8 cellular contexts compared by ENCODE assay signal in the genomic region with DNA sequence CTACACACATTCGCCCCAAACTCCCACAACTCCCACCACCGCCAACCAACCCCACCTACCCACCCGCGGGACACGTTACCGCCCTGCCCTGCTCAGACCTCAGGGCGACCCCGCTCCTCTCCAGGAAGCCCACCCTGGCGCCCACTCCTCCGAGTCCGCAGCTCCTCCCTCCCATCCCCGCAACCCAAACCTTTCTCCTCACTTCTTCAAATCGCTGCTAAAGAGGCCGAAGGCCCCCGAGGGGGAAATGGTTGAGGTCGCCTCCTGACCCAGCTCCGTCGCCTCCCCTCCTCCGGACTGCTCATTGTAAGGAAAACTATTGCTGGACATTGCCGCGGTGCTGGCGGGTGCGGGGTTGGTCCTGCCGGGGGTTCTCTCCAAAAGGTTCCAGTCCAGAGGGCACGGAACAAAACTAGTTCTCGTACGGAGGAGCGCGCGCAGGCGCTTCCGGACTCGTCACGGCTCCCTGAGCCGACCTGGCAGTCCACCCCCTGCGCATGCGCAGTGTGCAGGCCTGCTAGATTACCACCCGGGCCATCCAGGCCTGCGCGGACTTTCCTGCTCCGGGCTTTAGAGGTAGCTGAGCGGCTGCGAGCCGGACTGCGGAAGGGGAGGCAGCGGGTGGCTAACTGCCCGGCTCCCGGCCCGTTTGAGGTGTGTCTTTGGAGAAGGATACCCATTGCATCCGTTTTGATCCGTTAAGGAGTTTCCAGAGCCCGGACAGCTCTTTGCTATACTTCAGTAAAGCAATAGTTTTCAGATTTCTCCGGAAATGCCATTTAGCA. TPM values are rescaled to one million over a fixed set of nuclear protein-coding genes. Genes with fewer than 3 reads are reported as not detected.
DNase-seq lines count a peak whose midpoint lies in the region; ATAC-seq and TF ChIP-seq lines count a peak whose summit lies in the region.

A gene with protein sequence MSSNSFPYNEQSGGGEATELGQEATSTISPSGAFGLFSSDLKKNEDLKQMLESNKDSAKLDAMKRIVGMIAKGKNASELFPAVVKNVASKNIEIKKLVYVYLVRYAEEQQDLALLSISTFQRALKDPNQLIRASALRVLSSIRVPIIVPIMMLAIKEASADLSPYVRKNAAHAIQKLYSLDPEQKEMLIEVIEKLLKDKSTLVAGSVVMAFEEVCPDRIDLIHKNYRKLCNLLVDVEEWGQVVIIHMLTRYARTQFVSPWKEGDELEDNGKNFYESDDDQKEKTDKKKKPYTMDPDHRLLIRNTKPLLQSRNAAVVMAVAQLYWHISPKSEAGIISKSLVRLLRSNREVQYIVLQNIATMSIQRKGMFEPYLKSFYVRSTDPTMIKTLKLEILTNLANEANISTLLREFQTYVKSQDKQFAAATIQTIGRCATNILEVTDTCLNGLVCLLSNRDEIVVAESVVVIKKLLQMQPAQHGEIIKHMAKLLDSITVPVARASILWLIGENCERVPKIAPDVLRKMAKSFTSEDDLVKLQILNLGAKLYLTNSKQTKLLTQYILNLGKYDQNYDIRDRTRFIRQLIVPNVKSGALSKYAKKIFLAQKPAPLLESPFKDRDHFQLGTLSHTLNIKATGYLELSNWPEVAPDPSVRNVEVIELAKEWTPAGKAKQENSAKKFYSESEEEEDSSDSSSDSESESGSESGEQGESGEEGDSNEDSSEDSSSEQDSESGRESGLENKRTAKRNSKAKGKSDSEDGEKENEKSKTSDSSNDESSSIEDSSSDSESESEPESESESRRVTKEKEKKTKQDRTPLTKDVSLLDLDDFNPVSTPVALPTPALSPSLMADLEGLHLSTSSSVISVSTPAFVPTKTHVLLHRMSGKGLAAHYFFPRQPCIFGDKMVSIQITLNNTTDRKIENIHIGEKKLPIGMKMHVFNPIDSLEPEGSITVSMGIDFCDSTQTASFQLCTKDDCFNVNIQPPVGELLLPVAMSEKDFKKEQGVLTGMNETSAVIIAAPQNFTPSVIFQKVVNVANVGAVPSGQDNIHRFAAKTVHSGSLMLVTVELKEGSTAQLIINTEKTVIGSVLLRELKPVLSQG (minus strand): TSS at position 449 of the 785 bp plus-strand sequence. CDS start 119 bp downstream, at position 330.

- peaks cover 39% of the 10 kb centered on the region for H3K79me2 ChIP-seq in Karpas-422 (ENCODE audit: low read length)

- TF ChIP-seq CTCF in esophagus muscularis mucosa (IDR thresholded peaks at IDR 0.05) = no peak

- H3K27me3 ChIP-seq in Karpas-422 (ENCODE audit: low read length) (no peaks in the 10 kb centered on the region), esophagus muscularis mucosa (no peaks in the 10 kb centered on the region), muscle layer of duodenum (ENCODE audit: low read depth, low read length) (no peaks in the 10 kb centered on the region)

- ATAC-seq in GM21825 (IDR thresholded peaks at IDR 0.05; ENCODE audit: unreplicated experiment) = peak; percentile 76

- no peaks in the 10 kb centered on the region for H3K9me2 ChIP-seq in Karpas-422 (replicated peaks; ENCODE audit: insufficient read depth, low read length)

- under 1% methylated on average over 33 of the region's 53 CpGs for WGBS in esophagus muscularis mucosa

- H4K20me1 ChIP-seq in Karpas-422 (ENCODE audit: insufficient read depth, low read depth, low read length) = no peaks in the 10 kb centered on the region

- peak within 1 kb of the TSS; percentile 83 for H3K4me3 ChIP-seq in Karpas-422 (ENCODE audit: low read length)
- H3K4me3 ChIP-seq in esophagus muscularis mucosa = peak within 1 kb of the TSS; percentile 79 to 95 (median 90)
- peak within 1 kb of the TSS; percentile 98 for H3K4me3 ChIP-seq in muscle layer of duodenum (ENCODE audit: low read depth in 1 of 2, low read length in 2 of 2)

- DNase-seq in DMS79 treated with DMSO at 0.1 percent for 48 hours (lab: John Stamatoyannopoulos, UW) (peak; percentile 76), Karpas-422 (peak; percentile 98), RKO (ENCODE audit: low spot score) (peak; percentile 99), activated T-helper 1 cell treated with Interleukin-2 at 50 U/mL for 16 hours (ENCODE audit: low read depth) (peak; percentile 96), esophagus muscularis mucosa (ENCODE audit: extremely low spot score) (peak; percentile 99)
- peak; percentile 94 to 98 for DNase-seq in stimulated activated CD8-positive, alpha-beta memory T cell treated with anti-CD3 and anti-CD28 coated beads, Interleukin-7, amount 100 ng/mL, for 4 hours (ENCODE audit: low read depth in 2 of 2)

- H3K9me3 ChIP-seq in Karpas-422 (ENCODE audit: low read length) (no peaks in the 10 kb centered on the region), esophagus muscularis mucosa (no peaks in the 10 kb centered on the region), muscle layer of duodenum (ENCODE audit: control insufficient read depth in 1 of 2, low read length in 2 of 2) (no peaks in the 10 kb centered on the region)

- intact Hi-C loops in esophagus muscularis mucosa (cut with DNase I) = loop anchor here (1.0 kb wide), 1 partner anchor 66 kb away; a partner anchor contains a TSS

- no peak for TF ChIP-seq EP300 in esophagus muscularis mucosa (IDR thresholded peaks at IDR 0.05)

- peak; percentile 86 for TF ChIP-seq POLR2A in esophagus muscularis mucosa (IDR thresholded peaks at IDR 0.05; ENCODE audit: low read depth)

- H3K4me2 ChIP-seq in Karpas-422 (ENCODE audit: low read depth, low read length, poor library complexity, severe bottlenecking) = peak within 1 kb of the TSS; percentile 82

- peak within 1 kb of the TSS; percentile 84 for H3K9ac ChIP-seq in Karpas-422 (ENCODE audit: low read length)

- peak within 1 kb of the TSS; percentile 97 for H2AFZ ChIP-seq in Karpas-422 (ENCODE audit: low read length)

- H3K4me1 ChIP-seq in Karpas-422 (ENCODE audit: low read length) = peaks cover 18% of the 10 kb centered on the region
- peaks cover 16 to 41% (median 31%) of the 10 kb centered on the region in 4 donors for H3K4me1 ChIP-seq in esophagus muscularis mucosa
- peaks cover 0 to 24% of the 10 kb centered on the region in 2 donors for H3K4me1 ChIP-seq in muscle layer of duodenum (ENCODE audit: control insufficient read depth in 1 of 2, insufficient read depth in 2 of 2, low read length in 2 of 2)

- no peaks in the 10 kb centered on the region for H3K36me3 ChIP-seq in Karpas-422 (ENCODE audit: insufficient read depth, low read length)
- no peaks in the 10 kb centered on the region for H3K36me3 ChIP-seq in esophagus muscularis mucosa
- H3K36me3 ChIP-seq in muscle layer of duodenum (ENCODE audit: control insufficient read depth in 1 of 2, insufficient read depth in 2 of 2, low read length in 2 of 2) = no peaks in the 10 kb centered on the region

- no peak within 1 kb of the TSS for H3K27ac ChIP-seq in Karpas-422 (ENCODE audit: low read length)
- peak within 1 kb of the TSS; percentile 86 to 92 (median 90) for H3K27ac ChIP-seq in esophagus muscularis mucosa (replicated peaks in 1 of 4)
- peak within 1 kb of the TSS; percentile 96 for H3K27ac ChIP-seq in muscle layer of duodenum (ENCODE audit: low read length)

RNA-seq across cellular contexts. Expression of the gene that starts here (rescaled TPM):
- total RNA-seq in Karpas-422 (2014; rRNA removed; shearing (Covaris generic); ENCODE audit: low replicate concordance) = 14.6 and 27.4 TPM in 2 replicates
- total RNA-seq in esophagus muscularis mucosa = 10 to 100 TPM; 31.2 to 42.1 (median 36.2) TPM
